In the genomic region with DNA sequence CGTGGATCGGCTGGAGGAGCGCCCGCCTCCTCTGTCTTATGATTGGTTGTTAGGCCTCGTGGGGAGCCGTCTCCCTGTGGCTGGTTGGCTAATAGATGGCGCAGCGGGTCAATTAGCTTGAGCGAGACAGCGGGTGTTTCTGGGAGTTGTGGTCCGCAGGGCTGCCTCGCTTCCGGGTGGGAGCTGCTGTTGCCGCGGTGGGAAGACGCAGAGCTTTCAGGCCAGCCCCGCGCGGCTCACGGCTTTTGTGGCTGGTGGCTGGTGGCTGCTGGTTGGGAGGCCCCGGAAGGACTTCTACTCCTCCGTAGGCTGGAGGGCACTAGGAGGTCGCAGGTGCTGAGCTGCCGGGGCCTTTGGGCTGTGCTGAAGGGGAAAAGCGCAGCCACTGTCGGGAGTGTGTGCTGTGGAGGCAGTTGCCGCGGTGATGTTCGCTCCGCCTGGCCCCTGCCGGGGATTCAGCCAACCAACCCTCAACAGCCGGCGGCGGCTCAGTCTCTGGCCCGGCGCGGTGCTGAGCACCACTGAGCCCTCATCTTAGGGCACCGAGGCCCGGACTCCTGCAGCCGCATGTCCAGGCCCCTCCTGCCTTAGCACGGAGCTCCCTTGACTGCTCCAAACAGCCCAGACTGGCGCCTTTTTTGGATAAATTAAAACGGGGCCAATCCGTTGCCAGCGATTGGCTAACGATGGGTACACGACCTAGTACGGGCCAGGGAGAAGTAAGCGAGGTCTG, we compare ENCODE assay signal across 8 cellular contexts. TPM values are rescaled to one million over a fixed set of nuclear protein-coding genes. Genes with fewer than 3 reads are reported as not detected.
DNase-seq lines count a peak whose midpoint lies in the region; ATAC-seq and TF ChIP-seq lines count a peak whose summit lies in the region.

No MANE protein-coding gene starts in this region.

- H3K36me3 Mint-ChIP-seq in endothelial cell (ENCODE audit: low read depth, unreplicated experiment), result peaks cover 10% of the 10 kb centered on the region
- H3K36me3 Mint-ChIP-seq in mesothelial cell of epicardium, result peaks cover 4% of the 10 kb centered on the region

- in situ Hi-C loops in Caki2 (cut with HindIII; ENCODE audit: low pct_unique_long_range_greater_than_20kb, low sequenced_read_pairs), result no loop called here

- H3K4me3 Mint-ChIP-seq in endothelial cell (ENCODE audit: unreplicated experiment) (peak overlapping the region; percentile 95), mesothelial cell of epicardium (peak overlapping the region; percentile 97)

- H3K27ac Mint-ChIP-seq in endothelial cell (ENCODE audit: unreplicated experiment) (peak overlapping the region; percentile 72), mesothelial cell of epicardium (peak overlapping the region; percentile 92)

- peak; percentile 96 for DNase-seq in Caki2 (ENCODE audit: low read depth)
- DNase-seq in HUDEP-2 (lab: John Stamatoyannopoulos, UW; ENCODE audit: unreplicated experiment in 76 of 76), result peak; percentile 40 to 96 (median 90)
- peak; percentile 93 for DNase-seq in NOMO-1 treated with dmso at 0.1 percent for 144 hours (lab: John Stamatoyannopoulos, UW; ENCODE audit: unreplicated experiment)
- DNase-seq in activated CD8-positive, alpha-beta memory T cell treated with anti-CD3 and anti-CD28 coated beads, Interleukin-2, amount 50 U/mL, for 48 hours, result peak; percentile 93
- DNase-seq in endothelial cell (ENCODE audit: low spot score), result peak; percentile 89
- peak; percentile 87 to 93 for DNase-seq in mesothelial cell of epicardium (ENCODE audit: low spot score in 2 of 2, unreplicated experiment in 2 of 2)
- peak; percentile 87 to 94 for DNase-seq in stimulated activated CD8-positive, alpha-beta memory T cell treated with anti-CD3 and anti-CD28 coated beads, Interleukin-15, amount 100 ng/mL, for 4 hours (ENCODE audit: low read depth in 2 of 2)

- TF ChIP-seq CTCF in endothelial cell (IDR thresholded peaks at IDR 0.05; ENCODE audit: unreplicated experiment) (no peak), mesothelial cell of epicardium (IDR thresholded peaks at IDR 0.05; ENCODE audit: unreplicated experiment) (no peak)

- peaks cover 10% of the 10 kb centered on the region for H3K27me3 Mint-ChIP-seq in endothelial cell (ENCODE audit: unreplicated experiment)
- peaks cover 3% of the 10 kb centered on the region for H3K27me3 Mint-ChIP-seq in mesothelial cell of epicardium (ENCODE audit: low read depth)

- H3K9me3 Mint-ChIP-seq in endothelial cell (ENCODE audit: unreplicated experiment), result peaks cover 3% of the 10 kb centered on the region
- peaks cover 10% of the 10 kb centered on the region for H3K9me3 Mint-ChIP-seq in mesothelial cell of epicardium

- ATAC-seq in GM21390 (IDR thresholded peaks at IDR 0.05; ENCODE audit: unreplicated experiment), result peak; percentile 80

- H3K4me1 Mint-ChIP-seq in endothelial cell (ENCODE audit: unreplicated experiment) (peaks cover 14% of the 10 kb centered on the region), mesothelial cell of epicardium (peaks cover 16% of the 10 kb centered on the region)

RNA-seq across cellular contexts. Expression of gene C10orf143, which starts 0.7 kb away (rescaled TPM):
- 4.8 TPM in 1 of 2 replicates, not detected in the other for total RNA-seq in Caki2 (2014; rRNA removed; shearing (Covaris generic); ENCODE audit: low replicate concordance)
- total RNA-seq in endothelial cell (ENCODE audit: unreplicated experiment), result 3.4 TPM
- total RNA-seq in mesothelial cell of epicardium, result 2.2 to 3.4 TPM (median 2.9 TPM) in 3 replicates

RNA-seq across cellular contexts. Expression of gene GLRX3, which starts 24.9 kb away (rescaled TPM):
- 298 and 332 TPM in 2 replicates for total RNA-seq in Caki2 (2014; rRNA removed; shearing (Covaris generic); ENCODE audit: low replicate concordance)
- 111 TPM for total RNA-seq in endothelial cell (ENCODE audit: unreplicated experiment)
- 70.0 to 76.8 TPM (median 74.6 TPM) in 3 replicates for total RNA-seq in mesothelial cell of epicardium

Comparison
In these comparisons a context has a peak if more than half of its experiments do, and no peak if none do; other contexts are left out.
1. Peak in every context shown above with its lines: DNase-seq and ATAC-seq.